1 cellular context compared by ENCODE assay signal in genomic region chr6:129679758-129680157, GRCh38.
TF ChIP-seq lines count a peak whose summit lies in the region.

No MANE protein-coding gene starts in this region.

TF ChIP-seq in GM12878, 131 proteins besides CTCF, POLR2A, EP300 and RAD21 (continued from another document):
- TF ChIP-seq E2F4 (IDR thresholded peaks at IDR 0.05; ENCODE audit: low read depth, low read length) = no peak
- no peak for TF ChIP-seq RBBP5 (conservative IDR thresholded peaks at IDR 0.05)
- no peak for TF ChIP-seq NBN (IDR thresholded peaks at IDR 0.05)
- TF ChIP-seq POU2F2 (IDR thresholded peaks at IDR 0.05; ENCODE audit: borderline replicate concordance, low read depth, low read length) = no peak
- no peak for TF ChIP-seq SKIL (IDR thresholded peaks at IDR 0.05; ENCODE audit: low read depth, poor library complexity, severe bottlenecking)
- TF ChIP-seq EED (IDR thresholded peaks at IDR 0.05; ENCODE audit: low read depth) = no peak
- no peak for TF ChIP-seq RELA (IDR thresholded peaks at IDR 0.05; ENCODE audit: borderline replicate concordance, partially characterized antibody)
- TF ChIP-seq BACH1 (IDR thresholded peaks at IDR 0.05; ENCODE audit: borderline replicate concordance) = no peak
- no peak for TF ChIP-seq ZNF207 (IDR thresholded peaks at IDR 0.05; ENCODE audit: borderline replicate concordance)
- no peak for TF ChIP-seq TCF12 (IDR thresholded peaks at IDR 0.05; ENCODE audit: low read depth, low read length)
- no peak for TF ChIP-seq POLR2AphosphoS2 (IDR thresholded peaks at IDR 0.05; ENCODE audit: low read depth, low read length)
- TF ChIP-seq NFIC (IDR thresholded peaks at IDR 0.05; ENCODE audit: low read depth, low read length) = no peak
- no peak for TF ChIP-seq POLR2AphosphoS5 (IDR thresholded peaks at IDR 0.05; ENCODE audit: low read length)
- no peak for TF ChIP-seq BRCA1 (IDR thresholded peaks at IDR 0.05; ENCODE audit: low read depth, low read length)
